16 cellular contexts compared by ENCODE assay signal in the genomic region with DNA sequence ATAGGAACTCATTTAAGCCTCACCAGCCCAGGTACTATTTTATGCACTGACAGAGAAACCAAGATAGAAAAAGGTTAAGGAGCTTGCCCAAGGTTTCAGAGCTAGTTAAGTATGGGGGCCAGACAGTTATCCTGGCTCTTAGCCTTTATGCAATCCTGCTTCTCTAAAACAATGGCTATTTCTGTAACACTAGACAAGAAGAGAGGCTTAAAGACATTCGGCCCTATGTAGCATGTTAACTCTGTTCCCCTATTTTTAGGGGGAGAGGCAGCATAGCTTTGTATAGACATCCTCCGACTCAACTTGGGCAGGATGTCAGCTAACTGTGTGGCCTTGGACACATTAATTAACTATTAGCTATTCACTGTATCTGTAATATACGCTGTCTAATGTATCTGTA. TPM values are rescaled to one million over a fixed set of nuclear protein-coding genes. Genes with fewer than 3 reads are reported as not detected.
DNase-seq lines count a peak whose midpoint lies in the region; ATAC-seq and TF ChIP-seq lines count a peak whose summit lies in the region.
"Had no signal": no experiment of that assay in that cellular context is flagged by ENCODE, and none has a peak within 500 bp of the region (broad histone marks: within the 10 kb centered on the region; RNA-seq: fewer than 3 reads in every experiment).

No MANE protein-coding gene starts in this region.

- no peaks in the 10 kb centered on the region for H3K9me3 Mint-ChIP-seq in Calu3 (ENCODE audit: low read depth, unreplicated experiment)
- H3K9me3 Mint-ChIP-seq: activated naive CD4-positive, alpha-beta T cell treated with anti-CD3 and anti-CD28 coated beads, Interleukin-2, amount 50 U/mL, for 72 hours; endodermal cell had no signal

- no peak overlapping the region for H3K4me3 Mint-ChIP-seq in Calu3 (ENCODE audit: low read depth, unreplicated experiment)
- H3K4me3 Mint-ChIP-seq: endodermal cell, T-helper 17 cell had no signal

- peak overlapping the region; percentile 83 for H3K27ac ChIP-seq in SJSA1

- no peaks in the 10 kb centered on the region for H3K9me3 ChIP-seq in SJSA1 (replicated peaks)
- H3K9me3 ChIP-seq in skeletal muscle satellite cell (replicated peaks; ENCODE audit: low read length) = no peaks in the 10 kb centered on the region

- H3K27ac Mint-ChIP-seq in Calu3 (ENCODE audit: unreplicated experiment) = peak overlapping the region; percentile 96
- H3K27ac Mint-ChIP-seq: activated naive CD4-positive, alpha-beta T cell treated with anti-CD3 and anti-CD28 coated beads, Interleukin-2, amount 50 U/mL, for 72 hours; T-helper 17 cell had no signal

- no peak overlapping the region for H3K4me2 ChIP-seq in skeletal muscle satellite cell (ENCODE audit: low read length)

- H3K36me3 Mint-ChIP-seq in Calu3 (ENCODE audit: insufficient read depth, unreplicated experiment) = peaks cover 21% of the 10 kb centered on the region
- H3K36me3 Mint-ChIP-seq: activated naive CD4-positive, alpha-beta T cell treated with anti-CD3 and anti-CD28 coated beads, Interleukin-2, amount 50 U/mL, for 72 hours had no signal

- peaks cover 81% of the 10 kb centered on the region for H3K4me1 Mint-ChIP-seq in Calu3 (ENCODE audit: low read depth, unreplicated experiment)
- H3K4me1 Mint-ChIP-seq: T-helper 17 cell had no signal

- H3K4me3 ChIP-seq in SJSA1 (no peak overlapping the region), skeletal muscle satellite cell (ENCODE audit: low read length) (no peak overlapping the region)

- CTCF ChIA-PET in Calu3 (lab: Charles Lee) = interaction anchor here (0.6 to 1.4 kb wide), 4 partner anchors 15 to 198 kb away, joined by 3 to 4 read pairs (median 4); no protein-coding TSS in a partner anchor

- H3K36me3 ChIP-seq in SJSA1 = no peaks in the 10 kb centered on the region
- no peaks in the 10 kb centered on the region for H3K36me3 ChIP-seq in skeletal muscle satellite cell (ENCODE audit: insufficient read depth, low read length)

- H3K27me3 ChIP-seq in SJSA1 (replicated peaks) = no peaks in the 10 kb centered on the region
- H3K27me3 ChIP-seq in skeletal muscle satellite cell (ENCODE audit: control insufficient read depth, insufficient read depth, low read length) = no peaks in the 10 kb centered on the region

- H3K4me1 ChIP-seq in SJSA1 (replicated peaks) (peaks cover 79% of the 10 kb centered on the region), skeletal muscle satellite cell (ENCODE audit: control insufficient read depth, insufficient read depth, low read length) (peaks cover 90% of the 10 kb centered on the region)

- peak overlapping the region; percentile 79 for H3K9ac ChIP-seq in skeletal muscle satellite cell (ENCODE audit: low read depth, low read length)

- no peak for TF ChIP-seq CTCF in Calu3 (IDR thresholded peaks at IDR 0.05; ENCODE audit: unreplicated experiment)

- no TSS peak for BruUV-seq in Calu3 (replicated peaks; lab: Mats Ljungman, UMichigan)

- H3K27me3 Mint-ChIP-seq in Calu3 (ENCODE audit: unreplicated experiment) = no peaks in the 10 kb centered on the region

- DNase-seq in Calu3 = no peak
- DNase-seq in SJSA1 (ENCODE audit: low read depth in 1 of 2, low spot score in 2 of 2) = peak in 1 of 2 experiments; percentile 18
- peak; percentile 50 for DNase-seq in globus pallidus (ENCODE audit: low spot score)
- DNase-seq in left colon = no peak
- DNase-seq in activated CD4-positive, CD25-positive, alpha-beta regulatory T cell (lab: John Stamatoyannopoulos, UW) = no peak
- no peak for DNase-seq in HuH-7.5 (ENCODE audit: low spot score)
- no peak for DNase-seq in NAMALWA (ENCODE audit: low spot score)
- DNase-seq: central memory CD4-positive, alpha-beta T cell; endodermal cell; GF-D8; NCI-H1930; retina; stimulated activated CD4-positive, alpha-beta T cell treated with anti-CD3 and anti-CD28 coated beads, Interleukin-1b, Interleukin-23, amount 100 ng/mL, for 48 hours; T-helper 17 cell had no signal

- intact Hi-C loops in Calu3 (cut with micrococcal nuclease; ENCODE audit: unreplicated experiment) (loop anchor here (2.0 kb wide), 1 partner anchor 17 kb away; no protein-coding TSS in a partner anchor), left colon (cut with DNase I, micrococcal nuclease) (no loop called here)

- no peak for ATAC-seq in left colon
- ATAC-seq: activated naive CD4-positive, alpha-beta T cell treated with anti-CD3 and anti-CD28 coated beads, Interleukin-2, amount 50 U/mL, for 72 hours; T-helper 17 cell had no signal

RNA-seq across cellular contexts. Expression of a gene that starts 54.6 kb away (rescaled TPM):
- 30.9 and 43.6 TPM in 2 replicates for total RNA-seq in Calu3 (2022)
- 19.3 and 45.7 TPM in 2 replicates for total RNA-seq in SJSA1 (2014; rRNA removed; shearing (Covaris generic))
- total RNA-seq in skeletal muscle satellite cell (2012; rRNA removed) = 36.0 and 46.9 TPM in 2 replicates
- total RNA-seq in left colon = 10 to 100 TPM; 46.5 to 59.1 TPM
